ENCODE assay signal across 1 cellular context in the genomic region with DNA sequence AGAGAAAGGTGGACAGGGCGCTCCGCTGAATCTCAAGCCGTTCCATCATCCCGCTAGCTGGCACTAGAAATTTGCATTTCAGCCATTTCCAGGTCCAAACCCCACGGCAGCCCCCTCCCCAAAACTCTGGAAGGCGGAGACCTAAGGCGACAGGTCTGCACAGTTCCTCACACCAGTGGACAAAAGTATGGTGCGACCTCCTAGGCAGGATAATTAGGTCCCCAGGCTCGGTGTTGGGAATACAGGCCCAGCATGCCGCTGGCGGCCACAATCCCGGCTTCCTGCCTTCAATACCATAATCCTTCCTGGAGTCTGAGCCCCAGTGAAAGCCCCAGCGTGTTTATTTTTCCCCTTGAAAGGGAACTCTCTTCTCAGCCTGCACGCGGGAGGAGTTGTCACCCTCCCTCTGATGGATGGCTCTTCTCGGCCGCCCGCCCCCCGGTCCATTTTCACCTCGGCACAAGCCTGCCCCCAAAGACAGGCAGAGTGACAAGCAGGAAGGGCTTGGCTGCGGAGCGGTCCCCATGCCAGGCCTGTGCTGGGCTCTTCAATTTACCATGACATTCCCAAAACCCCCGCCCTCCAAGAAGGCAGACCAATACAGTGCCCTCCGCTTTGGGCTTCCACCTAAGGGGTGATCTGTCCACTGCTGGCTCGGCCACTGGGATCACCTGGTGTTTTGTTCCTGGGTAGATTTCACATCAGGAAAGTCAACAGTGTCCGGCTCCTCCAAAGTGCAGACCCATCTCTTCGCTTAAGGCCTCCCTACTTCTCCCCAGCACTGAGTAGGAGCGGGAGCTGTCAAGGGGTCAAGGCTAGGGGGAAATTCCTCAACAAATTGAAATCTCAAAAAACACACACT.
A peak's percentile ranks its signal among the peaks of the same experiment; 100 is the strongest.
TF ChIP-seq lines count a peak whose summit lies in the region.

No MANE protein-coding gene starts in this region.

TF ChIP-seq in HEK293, 187 proteins besides CTCF, POLR2A, EP300 and RAD21 (continued from another document):
- no peak for TF ChIP-seq ZNF514 (tag by site-specific recombination; IDR thresholded peaks at IDR 0.05)
- TF ChIP-seq ZNF548 (tag by site-specific recombination; IDR thresholded peaks at IDR 0.05) = no peak
- no peak for TF ChIP-seq ZFHX2 (tag by site-specific recombination; conservative IDR thresholded peaks at IDR 0.05)
- peak; percentile 32; the same call in 1 of the 2 replicates for TF ChIP-seq ZBTB8A (tag by site-specific recombination; IDR thresholded peaks at IDR 0.05)
- TF ChIP-seq, protein P1, sequence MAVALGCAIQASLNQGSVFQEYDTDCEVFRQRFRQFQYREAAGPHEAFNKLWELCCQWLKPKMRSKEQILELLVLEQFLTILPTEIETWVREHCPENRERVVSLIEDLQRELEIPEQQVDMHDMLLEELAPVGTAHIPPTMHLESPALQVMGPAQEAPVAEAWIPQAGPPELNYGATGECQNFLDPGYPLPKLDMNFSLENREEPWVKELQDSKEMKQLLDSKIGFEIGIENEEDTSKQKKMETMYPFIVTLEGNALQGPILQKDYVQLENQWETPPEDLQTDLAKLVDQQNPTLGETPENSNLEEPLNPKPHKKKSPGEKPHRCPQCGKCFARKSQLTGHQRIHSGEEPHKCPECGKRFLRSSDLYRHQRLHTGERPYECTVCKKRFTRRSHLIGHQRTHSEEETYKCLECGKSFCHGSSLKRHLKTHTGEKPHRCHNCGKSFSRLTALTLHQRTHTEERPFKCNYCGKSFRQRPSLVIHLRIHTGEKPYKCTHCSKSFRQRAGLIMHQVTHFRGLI (tag by site-specific recombination; IDR thresholded peaks at IDR 0.05) = no peak
- no peak for TF ChIP-seq ZNF146 (tag by site-specific recombination; IDR thresholded peaks at IDR 0.05)
- TF ChIP-seq ZNF211 (tag by site-specific recombination; IDR thresholded peaks at IDR 0.05; ENCODE audit: low read depth) = no peak
- 0 out of 2 replicates have a peak, but pooled peaks have one; percentile 52 for TF ChIP-seq ZBTB48 (tag by site-specific recombination; IDR thresholded peaks at IDR 0.05)
- TF ChIP-seq, protein P2, sequence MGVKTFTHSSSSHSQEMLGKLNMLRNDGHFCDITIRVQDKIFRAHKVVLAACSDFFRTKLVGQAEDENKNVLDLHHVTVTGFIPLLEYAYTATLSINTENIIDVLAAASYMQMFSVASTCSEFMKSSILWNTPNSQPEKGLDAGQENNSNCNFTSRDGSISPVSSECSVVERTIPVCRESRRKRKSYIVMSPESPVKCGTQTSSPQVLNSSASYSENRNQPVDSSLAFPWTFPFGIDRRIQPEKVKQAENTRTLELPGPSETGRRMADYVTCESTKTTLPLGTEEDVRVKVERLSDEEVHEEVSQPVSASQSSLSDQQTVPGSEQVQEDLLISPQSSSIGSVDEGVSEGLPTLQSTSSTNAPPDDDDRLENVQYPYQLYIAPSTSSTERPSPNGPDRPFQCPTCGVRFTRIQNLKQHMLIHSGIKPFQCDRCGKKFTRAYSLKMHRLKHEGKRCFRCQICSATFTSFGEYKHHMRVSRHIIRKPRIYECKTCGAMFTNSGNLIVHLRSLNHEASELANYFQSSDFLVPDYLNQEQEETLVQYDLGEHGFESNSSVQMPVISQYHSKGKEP (tag by site-specific recombination; IDR thresholded peaks at IDR 0.05) = no peak
- peak; percentile 77 for TF ChIP-seq PRDM1 (tag by site-specific recombination; IDR thresholded peaks at IDR 0.05)
- TF ChIP-seq ZFP69B (tag by site-specific recombination; IDR thresholded peaks at IDR 0.05) = no peak
- TF ChIP-seq ZNF76 (tag by site-specific recombination; IDR thresholded peaks at IDR 0.05; ENCODE audit: borderline replicate concordance, low read depth) = peak; percentile 82
- no peak for TF ChIP-seq ZNF768 (tag by site-specific recombination; IDR thresholded peaks at IDR 0.05)
- 0 out of 2 replicates have a peak, but pooled peaks have one; percentile 25 for TF ChIP-seq ZNF561 (tag by site-specific recombination; IDR thresholded peaks at IDR 0.05; ENCODE audit: borderline replicate concordance)
- peak; percentile 65 for TF ChIP-seq GLIS1 (tag by site-specific recombination; IDR thresholded peaks at IDR 0.05)
- TF ChIP-seq ZNF423 (tag by site-specific recombination; IDR thresholded peaks at IDR 0.05) = no peak
- TF ChIP-seq SCRT2 (tag by site-specific recombination; IDR thresholded peaks at IDR 0.05) = peak; percentile 42
- TF ChIP-seq ZNF19 (tag by site-specific recombination; IDR thresholded peaks at IDR 0.05; ENCODE audit: low read depth) = no peak
- TF ChIP-seq ZNF596 (tag by site-specific recombination; IDR thresholded peaks at IDR 0.05) = no peak
- peak; percentile 78 for TF ChIP-seq ZIC2 (tag by site-specific recombination; IDR thresholded peaks at IDR 0.05)
- TF ChIP-seq ZNF654 (tag by site-specific recombination; IDR thresholded peaks at IDR 0.05; ENCODE audit: low read depth) = no peak
- TF ChIP-seq ZNF660 (tag by site-specific recombination; IDR thresholded peaks at IDR 0.05) = 0 out of 2 replicates have a peak, but pooled peaks have one; percentile 24
- TF ChIP-seq EGR2 (tag by site-specific recombination; IDR thresholded peaks at IDR 0.05; ENCODE audit: low read depth) = no peak
- no peak for TF ChIP-seq KLF7 (tag by site-specific recombination; IDR thresholded peaks at IDR 0.05; ENCODE audit: borderline replicate concordance)
- TF ChIP-seq, protein P3, sequence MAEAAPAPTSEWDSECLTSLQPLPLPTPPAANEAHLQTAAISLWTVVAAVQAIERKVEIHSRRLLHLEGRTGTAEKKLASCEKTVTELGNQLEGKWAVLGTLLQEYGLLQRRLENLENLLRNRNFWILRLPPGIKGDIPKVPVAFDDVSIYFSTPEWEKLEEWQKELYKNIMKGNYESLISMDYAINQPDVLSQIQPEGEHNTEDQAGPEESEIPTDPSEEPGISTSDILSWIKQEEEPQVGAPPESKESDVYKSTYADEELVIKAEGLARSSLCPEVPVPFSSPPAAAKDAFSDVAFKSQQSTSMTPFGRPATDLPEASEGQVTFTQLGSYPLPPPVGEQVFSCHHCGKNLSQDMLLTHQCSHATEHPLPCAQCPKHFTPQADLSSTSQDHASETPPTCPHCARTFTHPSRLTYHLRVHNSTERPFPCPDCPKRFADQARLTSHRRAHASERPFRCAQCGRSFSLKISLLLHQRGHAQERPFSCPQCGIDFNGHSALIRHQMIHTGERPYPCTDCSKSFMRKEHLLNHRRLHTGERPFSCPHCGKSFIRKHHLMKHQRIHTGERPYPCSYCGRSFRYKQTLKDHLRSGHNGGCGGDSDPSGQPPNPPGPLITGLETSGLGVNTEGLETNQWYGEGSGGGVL (tag by site-specific recombination; IDR thresholded peaks at IDR 0.05) = no peak
- no peak for TF ChIP-seq ZNF184 (tag by site-specific recombination; IDR thresholded peaks at IDR 0.05)
- TF ChIP-seq SP2 (tag by site-specific recombination; IDR thresholded peaks at IDR 0.05) = peak; percentile 73
- TF ChIP-seq, protein P4, sequence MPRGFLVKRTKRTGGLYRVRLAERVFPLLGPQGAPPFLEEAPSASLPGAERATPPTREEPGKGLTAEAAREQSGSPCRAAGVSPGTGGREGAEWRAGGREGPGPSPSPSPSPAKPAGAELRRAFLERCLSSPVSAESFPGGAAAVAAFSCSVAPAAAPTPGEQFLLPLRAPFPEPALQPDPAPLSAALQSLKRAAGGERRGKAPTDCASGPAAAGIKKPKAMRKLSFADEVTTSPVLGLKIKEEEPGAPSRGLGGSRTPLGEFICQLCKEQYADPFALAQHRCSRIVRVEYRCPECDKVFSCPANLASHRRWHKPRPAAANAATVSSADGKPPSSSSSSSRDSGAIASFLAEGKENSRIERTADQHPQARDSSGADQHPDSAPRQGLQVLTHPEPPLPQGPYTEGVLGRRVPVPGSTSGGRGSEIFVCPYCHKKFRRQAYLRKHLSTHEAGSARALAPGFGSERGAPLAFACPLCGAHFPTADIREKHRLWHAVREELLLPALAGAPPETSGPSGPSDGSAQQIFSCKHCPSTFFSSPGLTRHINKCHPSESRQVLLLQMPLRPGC (tag by site-specific recombination; IDR thresholded peaks at IDR 0.05) = no peak
- TF ChIP-seq ZNF621 (tag by site-specific recombination; IDR thresholded peaks at IDR 0.05) = no peak
- TF ChIP-seq ZNF2 (tag by site-specific recombination; IDR thresholded peaks at IDR 0.05) = no peak
- TF ChIP-seq GFI1B (tag by site-specific recombination; IDR thresholded peaks at IDR 0.05) = no peak
- TF ChIP-seq, protein P5, sequence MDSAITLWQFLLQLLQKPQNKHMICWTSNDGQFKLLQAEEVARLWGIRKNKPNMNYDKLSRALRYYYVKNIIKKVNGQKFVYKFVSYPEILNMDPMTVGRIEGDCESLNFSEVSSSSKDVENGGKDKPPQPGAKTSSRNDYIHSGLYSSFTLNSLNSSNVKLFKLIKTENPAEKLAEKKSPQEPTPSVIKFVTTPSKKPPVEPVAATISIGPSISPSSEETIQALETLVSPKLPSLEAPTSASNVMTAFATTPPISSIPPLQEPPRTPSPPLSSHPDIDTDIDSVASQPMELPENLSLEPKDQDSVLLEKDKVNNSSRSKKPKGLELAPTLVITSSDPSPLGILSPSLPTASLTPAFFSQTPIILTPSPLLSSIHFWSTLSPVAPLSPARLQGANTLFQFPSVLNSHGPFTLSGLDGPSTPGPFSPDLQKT (IDR thresholded peaks at IDR 0.05; ENCODE audit: borderline replicate concordance, low read depth, low read length) = no peak
- 0 out of 2 replicates have a peak, but pooled peaks have one; percentile 19 for TF ChIP-seq ZBTB17 (tag by site-specific recombination; IDR thresholded peaks at IDR 0.05)
- TF ChIP-seq ZBTB20 (tag by site-specific recombination; IDR thresholded peaks at IDR 0.05) = peak; percentile 61
- TF ChIP-seq ZNF544 (tag by site-specific recombination; IDR thresholded peaks at IDR 0.05) = no peak
- no peak for TF ChIP-seq ZNF658 (tag by site-specific recombination; IDR thresholded peaks at IDR 0.05)
- peak; percentile 25 for TF ChIP-seq ZNF335 (tag by site-specific recombination; conservative IDR thresholded peaks at IDR 0.05)
- no peak for TF ChIP-seq ZNF501 (tag by site-specific recombination; IDR thresholded peaks at IDR 0.05)
- TF ChIP-seq, protein P6, sequence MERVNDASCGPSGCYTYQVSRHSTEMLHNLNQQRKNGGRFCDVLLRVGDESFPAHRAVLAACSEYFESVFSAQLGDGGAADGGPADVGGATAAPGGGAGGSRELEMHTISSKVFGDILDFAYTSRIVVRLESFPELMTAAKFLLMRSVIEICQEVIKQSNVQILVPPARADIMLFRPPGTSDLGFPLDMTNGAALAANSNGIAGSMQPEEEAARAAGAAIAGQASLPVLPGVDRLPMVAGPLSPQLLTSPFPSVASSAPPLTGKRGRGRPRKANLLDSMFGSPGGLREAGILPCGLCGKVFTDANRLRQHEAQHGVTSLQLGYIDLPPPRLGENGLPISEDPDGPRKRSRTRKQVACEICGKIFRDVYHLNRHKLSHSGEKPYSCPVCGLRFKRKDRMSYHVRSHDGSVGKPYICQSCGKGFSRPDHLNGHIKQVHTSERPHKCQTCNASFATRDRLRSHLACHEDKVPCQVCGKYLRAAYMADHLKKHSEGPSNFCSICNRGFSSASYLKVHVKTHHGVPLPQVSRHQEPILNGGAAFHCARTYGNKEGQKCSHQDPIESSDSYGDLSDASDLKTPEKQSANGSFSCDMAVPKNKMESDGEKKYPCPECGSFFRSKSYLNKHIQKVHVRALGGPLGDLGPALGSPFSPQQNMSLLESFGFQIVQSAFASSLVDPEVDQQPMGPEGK (tag by site-specific recombination; IDR thresholded peaks at IDR 0.05) = peak; percentile 53; the same call in 1 of the 2 replicates
- TF ChIP-seq, protein P7, sequence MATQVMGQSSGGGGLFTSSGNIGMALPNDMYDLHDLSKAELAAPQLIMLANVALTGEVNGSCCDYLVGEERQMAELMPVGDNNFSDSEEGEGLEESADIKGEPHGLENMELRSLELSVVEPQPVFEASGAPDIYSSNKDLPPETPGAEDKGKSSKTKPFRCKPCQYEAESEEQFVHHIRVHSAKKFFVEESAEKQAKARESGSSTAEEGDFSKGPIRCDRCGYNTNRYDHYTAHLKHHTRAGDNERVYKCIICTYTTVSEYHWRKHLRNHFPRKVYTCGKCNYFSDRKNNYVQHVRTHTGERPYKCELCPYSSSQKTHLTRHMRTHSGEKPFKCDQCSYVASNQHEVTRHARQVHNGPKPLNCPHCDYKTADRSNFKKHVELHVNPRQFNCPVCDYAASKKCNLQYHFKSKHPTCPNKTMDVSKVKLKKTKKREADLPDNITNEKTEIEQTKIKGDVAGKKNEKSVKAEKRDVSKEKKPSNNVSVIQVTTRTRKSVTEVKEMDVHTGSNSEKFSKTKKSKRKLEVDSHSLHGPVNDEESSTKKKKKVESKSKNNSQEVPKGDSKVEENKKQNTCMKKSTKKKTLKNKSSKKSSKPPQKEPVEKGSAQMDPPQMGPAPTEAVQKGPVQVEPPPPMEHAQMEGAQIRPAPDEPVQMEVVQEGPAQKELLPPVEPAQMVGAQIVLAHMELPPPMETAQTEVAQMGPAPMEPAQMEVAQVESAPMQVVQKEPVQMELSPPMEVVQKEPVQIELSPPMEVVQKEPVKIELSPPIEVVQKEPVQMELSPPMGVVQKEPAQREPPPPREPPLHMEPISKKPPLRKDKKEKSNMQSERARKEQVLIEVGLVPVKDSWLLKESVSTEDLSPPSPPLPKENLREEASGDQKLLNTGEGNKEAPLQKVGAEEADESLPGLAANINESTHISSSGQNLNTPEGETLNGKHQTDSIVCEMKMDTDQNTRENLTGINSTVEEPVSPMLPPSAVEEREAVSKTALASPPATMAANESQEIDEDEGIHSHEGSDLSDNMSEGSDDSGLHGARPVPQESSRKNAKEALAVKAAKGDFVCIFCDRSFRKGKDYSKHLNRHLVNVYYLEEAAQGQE (tag by site-specific recombination; IDR thresholded peaks at IDR 0.05) = no peak
- TF ChIP-seq, protein P8, sequence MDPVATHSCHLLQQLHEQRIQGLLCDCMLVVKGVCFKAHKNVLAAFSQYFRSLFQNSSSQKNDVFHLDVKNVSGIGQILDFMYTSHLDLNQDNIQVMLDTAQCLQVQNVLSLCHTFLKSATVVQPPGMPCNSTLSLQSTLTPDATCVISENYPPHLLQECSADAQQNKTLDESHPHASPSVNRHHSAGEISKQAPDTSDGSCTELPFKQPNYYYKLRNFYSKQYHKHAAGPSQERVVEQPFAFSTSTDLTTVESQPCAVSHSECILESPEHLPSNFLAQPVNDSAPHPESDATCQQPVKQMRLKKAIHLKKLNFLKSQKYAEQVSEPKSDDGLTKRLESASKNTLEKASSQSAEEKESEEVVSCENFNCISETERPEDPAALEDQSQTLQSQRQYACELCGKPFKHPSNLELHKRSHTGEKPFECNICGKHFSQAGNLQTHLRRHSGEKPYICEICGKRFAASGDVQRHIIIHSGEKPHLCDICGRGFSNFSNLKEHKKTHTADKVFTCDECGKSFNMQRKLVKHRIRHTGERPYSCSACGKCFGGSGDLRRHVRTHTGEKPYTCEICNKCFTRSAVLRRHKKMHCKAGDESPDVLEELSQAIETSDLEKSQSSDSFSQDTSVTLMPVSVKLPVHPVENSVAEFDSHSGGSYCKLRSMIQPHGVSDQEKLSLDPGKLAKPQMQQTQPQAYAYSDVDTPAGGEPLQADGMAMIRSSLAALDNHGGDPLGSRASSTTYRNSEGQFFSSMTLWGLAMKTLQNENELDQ (tag by site-specific recombination; IDR thresholded peaks at IDR 0.05; ENCODE audit: low read depth) = no peak
- 0 out of 2 replicates have a peak, but pooled peaks have one; percentile 34 for TF ChIP-seq MZF1 (tag by site-specific recombination; IDR thresholded peaks at IDR 0.05; ENCODE audit: borderline replicate concordance)
- TF ChIP-seq GLI2 (tag by site-specific recombination; IDR thresholded peaks at IDR 0.05; ENCODE audit: borderline replicate concordance, low read depth) = no peak
